In genomic region chr1:23563003-23563402, GRCh38 we compare ENCODE assay signal across 12 cellular contexts. TPM values are rescaled to one million over a fixed set of nuclear protein-coding genes. Genes with fewer than 3 reads are reported as not detected.
A peak's percentile ranks its signal among the peaks of the same experiment; 100 is the strongest.
DNase-seq lines count a peak whose midpoint lies in the region; ATAC-seq, FAIRE-seq and TF ChIP-seq lines count a peak whose summit lies in the region.
"Had no signal": no experiment of that assay in that cellular context is flagged by ENCODE, and none has a peak within 500 bp of the region (broad histone marks: within the 10 kb centered on the region; RNA-seq: fewer than 3 reads in every experiment).

No MANE protein-coding gene starts in this region.

- no peak for TF ChIP-seq EP300 in ovary (IDR thresholded peaks at IDR 0.05)

- H3K79me2 ChIP-seq in PC-9 (ENCODE audit: low read depth): peaks cover 10% of the 10 kb centered on the region
- peaks cover 19% of the 10 kb centered on the region for H3K79me2 ChIP-seq in endothelial cell of umbilical vein (ENCODE audit: control insufficient read depth, insufficient read depth, low read length)

- H3K4me1 ChIP-seq in BLaER1: peaks cover 83% of the 10 kb centered on the region
- H3K4me1 ChIP-seq in PC-9 (replicated peaks; ENCODE audit: insufficient read depth): peaks cover 13% of the 10 kb centered on the region
- peaks cover 29% of the 10 kb centered on the region for H3K4me1 ChIP-seq in endothelial cell of umbilical vein (ENCODE audit: control insufficient read depth, extremely low read depth, insufficient read depth, low read length)
- H3K4me1 ChIP-seq in ovary (ENCODE audit: insufficient read depth): peaks cover 25% of the 10 kb centered on the region
- H3K4me1 ChIP-seq in neuronal stem cell (ENCODE audit: control insufficient read depth in 2 of 2, insufficient read depth in 1 of 2, low read depth in 1 of 2, low read length in 2 of 2): peaks cover 32 to 43% of the 10 kb centered on the region in 2 donors

- TF ChIP-seq CTCF in PC-9 (conservative IDR thresholded peaks at IDR 0.05) (no peak), endothelial cell of umbilical vein (IDR thresholded peaks at IDR 0.05; ENCODE audit: extremely low read depth in 1 of 2, insufficient read depth in 1 of 2, low read depth in 1 of 2, low read length in 2 of 2) (no peak), ovary (IDR thresholded peaks at IDR 0.05) (no peak)
- no peak for TF ChIP-seq CTCF in activated CD8-positive, alpha-beta T cell treated with anti-CD3 and anti-CD28 coated beads for 36 hours (IDR thresholded peaks at IDR 0.05)

- H2BK5ac ChIP-seq in neuronal stem cell (ENCODE audit: low read length): no peak overlapping the region

- H3K14ac ChIP-seq in neuronal stem cell (ENCODE audit: low read length): no peak overlapping the region

- no peaks in the 10 kb centered on the region for H3K9me3 ChIP-seq in BLaER1
- H3K9me3 ChIP-seq in PC-9 (ENCODE audit: insufficient read depth, low read depth): no peaks in the 10 kb centered on the region
- H3K9me3 ChIP-seq in endothelial cell of umbilical vein (replicated peaks; ENCODE audit: control insufficient read depth, insufficient read depth, low read length): no peaks in the 10 kb centered on the region
- no peaks in the 10 kb centered on the region for H3K9me3 ChIP-seq in ovary
- H3K9me3 ChIP-seq in neuronal stem cell (replicated peaks in 1 of 2; ENCODE audit: control insufficient read depth in 2 of 2, insufficient read depth in 1 of 2, low read depth in 1 of 2, low read length in 2 of 2): no peaks in the 10 kb centered on the region

- intact Hi-C loops in PC-9 (cut with micrococcal nuclease; ENCODE audit: unreplicated experiment) (no loop called here), endothelial cell of umbilical vein (cut with micrococcal nuclease) (no loop called here), ovary (cut with DNase I) (no loop called here)
- intact Hi-C loops in activated CD8-positive, alpha-beta T cell treated with anti-CD3 and anti-CD28 coated beads for 36 hours (cut with micrococcal nuclease): no loop called here

- H3F3A ChIP-seq in PC-9 (ENCODE audit: insufficient read depth, low read depth): peaks cover 14% of the 10 kb centered on the region; the same call in 1 of the 2 replicates

- BruUV-seq in PC-9 (replicated peaks; lab: Mats Ljungman, UMichigan) (no TSS peak), endothelial cell of umbilical vein (replicated peaks; lab: Mats Ljungman, UMichigan) (no TSS peak)

- H3K4me1 Mint-ChIP-seq in activated CD8-positive, alpha-beta T cell treated with anti-CD3 and anti-CD28 coated beads for 36 hours (ENCODE audit: low read depth): peaks cover 27% of the 10 kb centered on the region

- H3K36me3 Mint-ChIP-seq in activated CD8-positive, alpha-beta T cell treated with anti-CD3 and anti-CD28 coated beads for 36 hours (ENCODE audit: low read depth): peaks cover 9% of the 10 kb centered on the region

- H3K18ac ChIP-seq in neuronal stem cell (ENCODE audit: low read length): no peak overlapping the region

- no peak overlapping the region for H2AK5ac ChIP-seq in neuronal stem cell (ENCODE audit: low read depth, low read length)

- no peaks in the 10 kb centered on the region for H3K9me3 Mint-ChIP-seq in activated CD8-positive, alpha-beta T cell treated with anti-CD3 and anti-CD28 coated beads for 36 hours

- no peak for ATAC-seq in activated CD8-positive, alpha-beta T cell treated with anti-CD3 and anti-CD28 coated beads for 36 hours
- no peak for ATAC-seq in GM18517 (IDR thresholded peaks at IDR 0.05; ENCODE audit: unreplicated experiment)
- ATAC-seq in GM18519 (IDR thresholded peaks at IDR 0.05; ENCODE audit: low FRiP score, unreplicated experiment): no peak

- no peak for DNase-seq in PC-9
- no peak for DNase-seq in endothelial cell of umbilical vein (ENCODE audit: low read depth, low spot score)
- peak in 1 of 5 donors; percentile 39 for DNase-seq in ovary
- no peak for DNase-seq in neuronal stem cell (ENCODE audit: low spot score)
- DNase-seq in activated CD8-positive, alpha-beta T cell treated with anti-CD3 and anti-CD28 coated beads for 36 hours: no peak
- DNase-seq: activated CD4-positive, CD25-positive, alpha-beta regulatory T cell had no signal

- 0 out of 2 replicates have a peak overlapping the region, but pooled peaks have one; percentile 20 for H3K9ac ChIP-seq in BLaER1
- H3K9ac ChIP-seq in endothelial cell of umbilical vein (replicated peaks; ENCODE audit: extremely low read depth, insufficient read depth, low read length): peak overlapping the region; percentile 59
- no peak overlapping the region for H3K9ac ChIP-seq in neuronal stem cell (ENCODE audit: low read depth, low read length, poor library complexity)

- no peak overlapping the region for H3K4ac ChIP-seq in neuronal stem cell (ENCODE audit: low read length)

- TF ChIP-seq POLR2A in endothelial cell of umbilical vein (IDR thresholded peaks at IDR 0.05; ENCODE audit: low read depth, low read length) (no peak), ovary (IDR thresholded peaks at IDR 0.05) (no peak)

- H3K4me3 ChIP-seq in BLaER1 (no peak overlapping the region), PC-9 (no peak overlapping the region), endothelial cell of umbilical vein (replicated peaks in 1 of 3; ENCODE audit: insufficient read depth in 1 of 3, low read depth in 1 of 3, low read length in 3 of 3) (no peak overlapping the region), ovary (no peak overlapping the region), neuronal stem cell (ENCODE audit: low read length in 2 of 2) (no peak overlapping the region)

- H3K27ac ChIP-seq in BLaER1: 0 out of 2 replicates have a peak overlapping the region, but pooled peaks have one; percentile 19
- H3K27ac ChIP-seq in PC-9: no peak overlapping the region
- H3K27ac ChIP-seq in endothelial cell of umbilical vein (ENCODE audit: insufficient read depth, low read depth, low read length): peak overlapping the region; percentile 99
- peak overlapping the region; percentile 2 to 85 for H3K27ac ChIP-seq in ovary
- H3K27ac ChIP-seq in neuronal stem cell (replicated peaks; ENCODE audit: low read length): no peak overlapping the region

- no peak for FAIRE-seq in endothelial cell of umbilical vein (lab: Jason Lieb, UNC)
- FAIRE-seq: bronchial epithelial cell, GM19239, keratinocyte had no signal

- H2BK15ac ChIP-seq in neuronal stem cell (ENCODE audit: low read length): no peak overlapping the region

- dilution Hi-C loops in endothelial cell of umbilical vein (cut with MboI; ENCODE audit: extremely low pct_ligation_motif_present, low sequenced_read_pairs): no loop called here

- H3K4me2 ChIP-seq in BLaER1: peak overlapping the region; percentile 96
- peak overlapping the region; percentile 64; the same call in 1 of the 2 replicates for H3K4me2 ChIP-seq in PC-9
- H3K4me2 ChIP-seq in endothelial cell of umbilical vein (ENCODE audit: insufficient read depth, low read length): no peak overlapping the region
- no peak overlapping the region for H3K4me2 ChIP-seq in neuronal stem cell (ENCODE audit: insufficient read depth, low read length, poor library complexity, severe bottlenecking)

- no peak overlapping the region for H3K23ac ChIP-seq in neuronal stem cell (ENCODE audit: low read depth, low read length, poor library complexity)

- 49 to 54% (median 51%) methylated on average over 9 of the region's 9 CpGs for WGBS in ovary, 3 donors
- WGBS in neuronal stem cell (ENCODE audit: extremely low coverage in 2 of 2, insufficient read length in 2 of 2, insufficient replicate concordance in 1 of 2), 2 donors: no CpG with 5 or more reads among the region's 9 CpGs

- no peak overlapping the region for H2BK12ac ChIP-seq in neuronal stem cell (ENCODE audit: low read length)

- H4K91ac ChIP-seq in neuronal stem cell (ENCODE audit: low read depth, low read length, poor library complexity): no peak overlapping the region

- H3K79me1 ChIP-seq in neuronal stem cell (ENCODE audit: low read depth, low read length): peaks cover 6% of the 10 kb centered on the region

- CTCF ChIA-PET in PC-9 (lab: Charles Lee) (no interaction called here), endothelial cell of umbilical vein (lab: Charles Lee) (interaction anchor here (24.8 kb wide), 1 partner anchor 71 kb away, joined by 1069 read pairs; no protein-coding TSS in a partner anchor)
- CTCF ChIA-PET in activated CD8-positive, alpha-beta T cell treated with anti-CD3 and anti-CD28 coated beads for 36 hours (lab: Charles Lee): interaction anchor here (0.8 to 16.5 kb wide), 4 partner anchors 8 to 73 kb away, joined by 3 to 168 read pairs (median 6); no protein-coding TSS in a partner anchor

- H4K20me1 ChIP-seq in BLaER1: peaks cover 13% of the 10 kb centered on the region
- no peaks in the 10 kb centered on the region for H4K20me1 ChIP-seq in PC-9 (ENCODE audit: insufficient read depth)
- H4K20me1 ChIP-seq in endothelial cell of umbilical vein (replicated peaks; ENCODE audit: control insufficient read depth, extremely low read depth, insufficient read depth, low read length): no peaks in the 10 kb centered on the region

- H2AFZ ChIP-seq in PC-9 (no peak overlapping the region), endothelial cell of umbilical vein (ENCODE audit: low read depth, low read length) (no peak overlapping the region), neuronal stem cell (ENCODE audit: low read length) (no peak overlapping the region)

- H3K36me3 ChIP-seq in BLaER1 (peaks cover 10% of the 10 kb centered on the region), PC-9 (ENCODE audit: low read depth) (no peaks in the 10 kb centered on the region), endothelial cell of umbilical vein (ENCODE audit: control insufficient read depth in 2 of 2, extremely low read depth in 1 of 2, insufficient read depth in 2 of 2, low read length in 2 of 2) (peaks cover 0 to 2% of the 10 kb centered on the region in 2 experiments), ovary (no peaks in the 10 kb centered on the region), neuronal stem cell (replicated peaks in 1 of 2; ENCODE audit: control insufficient read depth in 2 of 2, insufficient read depth in 2 of 2, low read length in 2 of 2) (peaks cover 0 to 8% of the 10 kb centered on the region in 2 donors)

- POLR2A ChIA-PET in PC-9 (lab: Charles Lee; ENCODE audit: unreplicated experiment): no interaction called here
- POLR2A ChIA-PET in endothelial cell of umbilical vein (lab: Charles Lee): no interaction called here
- POLR2A ChIA-PET in activated CD8-positive, alpha-beta T cell treated with anti-CD3 and anti-CD28 coated beads for 36 hours (lab: Charles Lee): interaction anchor here (0.8 to 0.9 kb wide), 2 partner anchors 41 to 66 kb away, joined by 3 read pairs; no protein-coding TSS in a partner anchor

- H3K27ac Mint-ChIP-seq in activated CD8-positive, alpha-beta T cell treated with anti-CD3 and anti-CD28 coated beads for 36 hours: no peak overlapping the region

- no peaks in the 10 kb centered on the region for H3K9me2 ChIP-seq in PC-9 (ENCODE audit: insufficient read depth)

- no peak overlapping the region for H2BK120ac ChIP-seq in neuronal stem cell (ENCODE audit: low read depth, low read length)

- H3K4me3 Mint-ChIP-seq in activated CD8-positive, alpha-beta T cell treated with anti-CD3 and anti-CD28 coated beads for 36 hours: no peak overlapping the region

- no peak overlapping the region for H4K8ac ChIP-seq in neuronal stem cell (ENCODE audit: low read depth, low read length)

- no peaks in the 10 kb centered on the region for H3K9me1 ChIP-seq in endothelial cell of umbilical vein (replicated peaks; ENCODE audit: control insufficient read depth, extremely low read depth, insufficient read depth, low read length)

- H3K27me3 Mint-ChIP-seq in activated CD8-positive, alpha-beta T cell treated with anti-CD3 and anti-CD28 coated beads for 36 hours: peaks cover 8% of the 10 kb centered on the region

- H3K27me3 ChIP-seq in BLaER1: no peaks in the 10 kb centered on the region
- H3K27me3 ChIP-seq in PC-9 (ENCODE audit: insufficient read depth, low read depth): no peaks in the 10 kb centered on the region
- no peaks in the 10 kb centered on the region for H3K27me3 ChIP-seq in endothelial cell of umbilical vein (ENCODE audit: control insufficient read depth in 2 of 2, insufficient read depth in 2 of 2, low read length in 2 of 2)
- H3K27me3 ChIP-seq in ovary: no peaks in the 10 kb centered on the region
- peaks cover 0 to 1% (median 0%) of the 10 kb centered on the region in 3 experiments for H3K27me3 ChIP-seq in neuronal stem cell (ENCODE audit: control insufficient read depth in 3 of 3, insufficient read depth in 3 of 3, low read depth in 1 of 3, low read length in 3 of 3)

RNA-seq across cellular contexts. Expression of gene ID3, which starts 3.7 kb away (rescaled TPM):
- total RNA-seq in PC-9 (2021) (10.4 and 24.7 TPM in 2 replicates), endothelial cell of umbilical vein (277 and 310 TPM in 2 replicates), ovary (100 to 1,000 TPM in 4 of 7 donors, 10 to 100 TPM in 3; 44.1 to 274 (median 143) TPM)
- polyA plus RNA-seq in endothelial cell of umbilical vein (783 and 971 TPM in 2 replicates), ovary (100 to 1,000 TPM in 1 of 2 donors, 10 to 100 TPM in 1; 37.9 to 257 TPM)
- polyA plus RNA-seq in endothelial cell of umbilical vein (2011; cell fraction: cytosol; rRNA removed): 696 and 743 TPM in 2 replicates
- 934 and 1,004 TPM in 2 replicates for polyA plus RNA-seq in endothelial cell of umbilical vein (2011; cell fraction: nucleus; rRNA removed)
- 264 and 295 TPM in 2 replicates for polyA plus RNA-seq in endothelial cell of umbilical vein (2012)
- polyA minus RNA-seq in endothelial cell of umbilical vein: 160 and 202 TPM in 2 replicates
- polyA minus RNA-seq in endothelial cell of umbilical vein (2011; cell fraction: cytosol; rRNA and poly(A)+ RNA removed): 421 TPM
- 377 and 561 TPM in 2 replicates for polyA minus RNA-seq in endothelial cell of umbilical vein (2011; cell fraction: nucleus; rRNA and poly(A)+ RNA removed)
- polyA plus RNA-seq in neuronal stem cell (2013, experiment 1 of 2): 99.9 TPM
- 99.2 TPM for polyA plus RNA-seq in neuronal stem cell (2013, experiment 2 of 2)
- 10 to 100 TPM; 70.4 to 74.3 TPM for total RNA-seq in activated CD8-positive, alpha-beta T cell treated with anti-CD3 and anti-CD28 coated beads for 36 hours

RNA-seq across cellular contexts. Expression of gene E2F2, which starts 32.0 kb away (rescaled TPM):
- total RNA-seq in PC-9 (2021): 7.6 and 9.0 TPM in 2 replicates
- 5.0 and 5.6 TPM in 2 replicates for total RNA-seq in endothelial cell of umbilical vein
- polyA plus RNA-seq in endothelial cell of umbilical vein: 0.83 and 1.1 TPM in 2 replicates
- 0.95 and 1.2 TPM in 2 replicates for polyA plus RNA-seq in endothelial cell of umbilical vein (2011; cell fraction: cytosol; rRNA removed)
- 1.9 and 2.0 TPM in 2 replicates for polyA plus RNA-seq in endothelial cell of umbilical vein (2011; cell fraction: nucleus; rRNA removed)
- polyA plus RNA-seq in endothelial cell of umbilical vein (2012): 1.1 and 1.6 TPM in 2 replicates
- polyA minus RNA-seq in endothelial cell of umbilical vein: 1.5 and 1.9 TPM in 2 replicates
- 11.7 TPM for polyA minus RNA-seq in endothelial cell of umbilical vein (2011; cell fraction: cytosol; rRNA and poly(A)+ RNA removed)
- polyA minus RNA-seq in endothelial cell of umbilical vein (2011; cell fraction: nucleus; rRNA and poly(A)+ RNA removed): 1.6 and 2.9 TPM in 2 replicates
- total RNA-seq in ovary: 1 to 10 TPM in 1 of 7 donors, under 1 TPM in 4, not detected in 2; under 0.01 to 1.1 (median 0.23) TPM
- under 1 TPM; 0.08 to 0.13 TPM for polyA plus RNA-seq in ovary
- 3.8 TPM for polyA plus RNA-seq in neuronal stem cell (2013, experiment 1 of 2)
- 4.4 TPM for polyA plus RNA-seq in neuronal stem cell (2013, experiment 2 of 2)
- total RNA-seq in activated CD8-positive, alpha-beta T cell treated with anti-CD3 and anti-CD28 coated beads for 36 hours: 10 to 100 TPM; 23.7 to 25.3 TPM

Comparison
In these comparisons a context has a peak if more than half of its experiments do, and no peak if none do; other contexts are left out.
1. H3K27ac ChIP-seq: peak in BLaER1 (single experiment), endothelial cell of umbilical vein (single experiment) and ovary (2 of 2); none in PC-9 (single experiment) and neuronal stem cell (single experiment).
2. H3K4me2 ChIP-seq: peak in BLaER1 (single experiment) and PC-9 (single experiment); none in endothelial cell of umbilical vein (single experiment) and neuronal stem cell (single experiment).